27 cellular contexts compared by ENCODE assay signal in the genomic region with DNA sequence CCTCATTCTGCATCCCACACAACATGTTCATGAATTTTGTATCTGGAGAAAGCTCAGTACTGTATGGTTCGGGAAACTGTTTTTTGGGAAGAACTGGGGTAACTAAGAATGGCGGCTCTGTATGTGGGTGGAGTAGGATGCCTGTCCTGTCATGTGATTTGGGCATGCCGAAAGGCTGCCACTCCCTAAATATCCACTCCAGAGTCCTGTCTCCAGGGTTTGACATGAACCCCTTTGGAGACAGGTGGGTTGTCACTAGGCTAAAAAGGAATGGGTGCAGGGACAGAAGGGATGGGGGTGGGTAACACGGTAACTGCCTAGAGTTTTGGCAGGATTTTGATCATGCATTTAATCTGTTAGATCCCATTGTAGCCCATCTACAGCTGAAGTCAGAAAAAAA.
"Had no signal": no experiment of that assay in that cellular context is flagged by ENCODE, and none has a peak within 500 bp of the region (broad histone marks: within the 10 kb centered on the region; RNA-seq: fewer than 3 reads in every experiment).

No MANE protein-coding gene starts in this region.

- DNase-seq: central memory CD4-positive, alpha-beta T cell; effector memory CD4-positive, alpha-beta T cell; erythroblast; heart right ventricle; kidney; mucosa of descending colon; naive thymus-derived CD4-positive, alpha-beta T cell; stimulated activated CD4-positive, alpha-beta T cell treated with anti-CD3 and anti-CD28 coated beads, Interleukin-12 subunit alpha, Interleukin-12 subunit beta, amount 100 ng/mL, for 4 hours; stimulated activated CD4-positive, alpha-beta T cell treated with anti-CD3 and anti-CD28 coated beads, Interleukin-1b, Interleukin-23, amount 100 ng/mL, for 48 hours; stimulated activated CD4-positive, alpha-beta T cell treated with anti-CD3 and anti-CD28 coated beads, Interleukin-4, amount 100 ng/mL, for 1 hour; stimulated activated naive CD4-positive, alpha-beta T cell treated with Interleukin-2 at 50 U/mL for 16 hours; stomach; testis; tibial artery had no signal

- H3K4me3 ChIP-seq: dorsolateral prefrontal cortex, gastroesophageal sphincter, heart right ventricle, lung, mucosa of descending colon, neural progenitor cell, prostate gland, right atrium auricular region, smooth muscle cell, stomach, testis, tibial artery had no signal

- H3K27ac Mint-ChIP-seq: memory B cell; naive thymus-derived CD4-positive, alpha-beta T cell; nephron; neural progenitor cell; stimulated activated effector memory CD8-positive, alpha-beta T cell treated with anti-CD3 and anti-CD28 coated beads, Interleukin-12 subunit alpha, Interleukin-12 subunit beta, amount 100 ng/mL, for 72 hours; type B pancreatic cell had no signal

- H3K9me3 Mint-ChIP-seq: nephron; stimulated activated effector memory CD8-positive, alpha-beta T cell treated with anti-CD3 and anti-CD28 coated beads, Interleukin-12 subunit alpha, Interleukin-12 subunit beta, amount 100 ng/mL, for 72 hours; type B pancreatic cell had no signal

- H3K4me1 Mint-ChIP-seq: memory B cell; naive thymus-derived CD4-positive, alpha-beta T cell; neural progenitor cell; stimulated activated effector memory CD8-positive, alpha-beta T cell treated with anti-CD3 and anti-CD28 coated beads, Interleukin-12 subunit alpha, Interleukin-12 subunit beta, amount 100 ng/mL, for 72 hours had no signal

- H3K27ac ChIP-seq: gastroesophageal sphincter, heart right ventricle, neural progenitor cell, prostate gland, right atrium auricular region, stomach, testis, tibial artery had no signal

- H3K36me3 ChIP-seq: gastroesophageal sphincter, heart right ventricle, neural progenitor cell, prostate gland, right atrium auricular region, stomach, tibial artery had no signal

- H3K9me3 ChIP-seq: gastroesophageal sphincter, heart right ventricle, mucosa of descending colon, prostate gland, right atrium auricular region, stomach, testis, tibial artery had no signal

- H3K4me1 ChIP-seq: gastroesophageal sphincter, prostate gland, right atrium auricular region, stomach, testis, tibial artery had no signal

- H3K27me3 ChIP-seq: dorsolateral prefrontal cortex, neural progenitor cell, right atrium auricular region, stomach, testis, tibial artery had no signal

- ATAC-seq: gastroesophageal sphincter; heart right ventricle; left lobe of liver; mucosa of descending colon; naive thymus-derived CD4-positive, alpha-beta T cell; sciatic nerve; stimulated activated effector memory CD8-positive, alpha-beta T cell treated with anti-CD3 and anti-CD28 coated beads, Interleukin-12 subunit alpha, Interleukin-12 subunit beta, amount 100 ng/mL, for 72 hours had no signal

- H3K36me3 Mint-ChIP-seq: memory B cell; naive thymus-derived CD4-positive, alpha-beta T cell; neural progenitor cell; stimulated activated effector memory CD8-positive, alpha-beta T cell treated with anti-CD3 and anti-CD28 coated beads, Interleukin-12 subunit alpha, Interleukin-12 subunit beta, amount 100 ng/mL, for 72 hours; type B pancreatic cell had no signal

- H3K4me3 Mint-ChIP-seq: memory B cell; naive thymus-derived CD4-positive, alpha-beta T cell; nephron; neural progenitor cell; stimulated activated effector memory CD8-positive, alpha-beta T cell treated with anti-CD3 and anti-CD28 coated beads, Interleukin-12 subunit alpha, Interleukin-12 subunit beta, amount 100 ng/mL, for 72 hours; type B pancreatic cell had no signal
